ENCODE assay signal across 24 cellular contexts in genomic region chr22:36726007-36726380, GRCh38. TPM values are rescaled to one million over a fixed set of nuclear protein-coding genes. Genes with fewer than 3 reads are reported as not detected.
DNase-seq lines count a peak whose midpoint lies in the region; ATAC-seq and TF ChIP-seq lines count a peak whose summit lies in the region.
"Had no signal": no experiment of that assay in that cellular context is flagged by ENCODE, and none has a peak within 500 bp of the region (broad histone marks: within the 10 kb centered on the region; RNA-seq: fewer than 3 reads in every experiment).

No MANE protein-coding gene starts in this region.

- H3K36me3 ChIP-seq in H7 (replicated peaks; ENCODE audit: control insufficient read depth, insufficient read depth, low read length) = no peaks in the 10 kb centered on the region
- no peaks in the 10 kb centered on the region for H3K36me3 ChIP-seq in neuronal stem cell (replicated peaks in 1 of 2; ENCODE audit: control insufficient read depth in 2 of 2, insufficient read depth in 2 of 2, low read length in 2 of 2)
- no peaks in the 10 kb centered on the region for H3K36me3 ChIP-seq in upper lobe of right lung
- H3K36me3 ChIP-seq in left ventricle myocardium inferior = no peaks in the 10 kb centered on the region
- H3K36me3 ChIP-seq: BLaER1 treated with 17β-estradiol and CSF1 and Interleukin-3, amounts not matched to agents 10 nM and 100 nM had no signal

- no peak overlapping the region for H2BK120ac ChIP-seq in neuronal stem cell (ENCODE audit: low read depth, low read length)

- H2BK15ac ChIP-seq in neuronal stem cell (ENCODE audit: low read length) = no peak overlapping the region

- H3K27ac ChIP-seq in neuronal stem cell (replicated peaks; ENCODE audit: low read length) (no peak overlapping the region), upper lobe of right lung (no peak overlapping the region), left ventricle myocardium inferior (replicated peaks) (no peak overlapping the region)
- H3K27ac ChIP-seq: A549; BLaER1 treated with 17β-estradiol and CSF1 and Interleukin-3, amounts not matched to agents 10 nM and 100 nM; RWPE1 had no signal

- H3K14ac ChIP-seq in neuronal stem cell (ENCODE audit: low read length) = no peak overlapping the region

- H3K23ac ChIP-seq in neuronal stem cell (ENCODE audit: low read depth, low read length, poor library complexity) = peak overlapping the region; percentile 82

- no peak overlapping the region for H2AK5ac ChIP-seq in neuronal stem cell (ENCODE audit: low read depth, low read length)

- no peak overlapping the region for H2BK5ac ChIP-seq in neuronal stem cell (ENCODE audit: low read length)

- H3K79me1 ChIP-seq in neuronal stem cell (ENCODE audit: low read depth, low read length) = peaks cover 3% of the 10 kb centered on the region

- no peak for ATAC-seq in upper lobe of right lung
- ATAC-seq in HG02852 (IDR thresholded peaks at IDR 0.05; ENCODE audit: unreplicated experiment) = no peak
- ATAC-seq: A549 had no signal

- no peak overlapping the region for H3K18ac ChIP-seq in neuronal stem cell (ENCODE audit: low read length)

- H3K4me2 ChIP-seq in neuronal stem cell (ENCODE audit: insufficient read depth, low read length, poor library complexity, severe bottlenecking) = no peak overlapping the region
- H3K4me2 ChIP-seq: A549; BLaER1 treated with 17β-estradiol and CSF1 and Interleukin-3, amounts not matched to agents 10 nM and 100 nM had no signal

- peaks cover 3% of the 10 kb centered on the region; the same call in 1 of the 2 replicates for H3K27me3 ChIP-seq in H7 (ENCODE audit: control insufficient read depth, insufficient read depth, low read length)
- H3K27me3 ChIP-seq in neuronal stem cell (ENCODE audit: control insufficient read depth in 3 of 3, insufficient read depth in 3 of 3, low read depth in 1 of 3, low read length in 3 of 3) = peaks cover 0 to 41% (median 3%) of the 10 kb centered on the region in 3 experiments
- H3K27me3 ChIP-seq in upper lobe of right lung = peaks cover 29% of the 10 kb centered on the region
- H3K27me3 ChIP-seq in left ventricle myocardium inferior (ENCODE audit: low read depth) = peaks cover 91% of the 10 kb centered on the region
- H3K27me3 ChIP-seq: BLaER1 treated with 17β-estradiol and CSF1 and Interleukin-3, amounts not matched to agents 10 nM and 100 nM had no signal

- H3K4me1 ChIP-seq in neuronal stem cell (ENCODE audit: control insufficient read depth in 2 of 2, insufficient read depth in 1 of 2, low read depth in 1 of 2, low read length in 2 of 2) (peaks cover 0 to 16% of the 10 kb centered on the region in 2 donors), upper lobe of right lung (no peaks in the 10 kb centered on the region), left ventricle myocardium inferior (no peaks in the 10 kb centered on the region)
- H3K4me1 ChIP-seq: A549; BLaER1 treated with 17β-estradiol and CSF1 and Interleukin-3, amounts not matched to agents 10 nM and 100 nM had no signal

- no peak overlapping the region for H4K91ac ChIP-seq in neuronal stem cell (ENCODE audit: low read depth, low read length, poor library complexity)

- H3K9me3 ChIP-seq in neuronal stem cell (replicated peaks in 1 of 2; ENCODE audit: control insufficient read depth in 2 of 2, insufficient read depth in 1 of 2, low read depth in 1 of 2, low read length in 2 of 2) = peaks cover 0 to 4% of the 10 kb centered on the region in 2 donors
- H3K9me3 ChIP-seq in upper lobe of right lung = no peaks in the 10 kb centered on the region
- no peaks in the 10 kb centered on the region for H3K9me3 ChIP-seq in left ventricle myocardium inferior (replicated peaks)
- H3K9me3 ChIP-seq: A549; BLaER1 treated with 17β-estradiol and CSF1 and Interleukin-3, amounts not matched to agents 10 nM and 100 nM had no signal

- H3K4me3 ChIP-seq in H7 (ENCODE audit: insufficient read depth, low read depth, low read length) (no peak overlapping the region), neuronal stem cell (ENCODE audit: low read length in 2 of 2) (no peak overlapping the region), upper lobe of right lung (no peak overlapping the region), left ventricle myocardium inferior (no peak overlapping the region)
- H3K4me3 ChIP-seq: A549; BLaER1 treated with 17β-estradiol and CSF1 and Interleukin-3, amounts not matched to agents 10 nM and 100 nM had no signal

- no peak overlapping the region for H3K9ac ChIP-seq in neuronal stem cell (ENCODE audit: low read depth, low read length, poor library complexity)
- H3K9ac ChIP-seq: BLaER1 treated with 17β-estradiol and CSF1 and Interleukin-3, amounts not matched to agents 10 nM and 100 nM had no signal

- H2BK12ac ChIP-seq in neuronal stem cell (ENCODE audit: low read length) = no peak overlapping the region

- no CpG with 5 or more reads among the region's 9 CpGs for WGBS in neuronal stem cell (ENCODE audit: extremely low coverage in 2 of 2, insufficient read length in 2 of 2, insufficient replicate concordance in 1 of 2), 2 donors

- intact Hi-C loops in upper lobe of right lung (cut with DNase I) = no loop called here
- intact Hi-C loops in left ventricle myocardium inferior (cut with micrococcal nuclease) = no loop called here

- no peak overlapping the region for H4K8ac ChIP-seq in neuronal stem cell (ENCODE audit: low read depth, low read length)

- TF ChIP-seq CTCF in upper lobe of right lung (IDR thresholded peaks at IDR 0.05) (no peak), left ventricle myocardium inferior (IDR thresholded peaks at IDR 0.05; ENCODE audit: borderline replicate concordance) (no peak)

- DNase-seq in H7 (peak; percentile 28), astrocyte of the hippocampus (ENCODE audit: low read depth, low spot score) (peak; percentile 4), neuronal stem cell (ENCODE audit: low spot score) (no peak), upper lobe of right lung (peak; percentile 46), left ventricle myocardium inferior (no peak), medulla oblongata (ENCODE audit: extremely low spot score) (no peak)
- DNase-seq: AML-193; CD4-positive, alpha-beta T cell; IMR-90; KG1; MM.1S; NCI-H1694; NCI-H2029 treated with DMSO at 0.1 percent for 48 hours; NCI-H2227 treated with DMSO at 0.1 percent for 48 hours; NCI-H510A; NCI-H69; SHP77 had no signal

- no peak overlapping the region for H3K4ac ChIP-seq in neuronal stem cell (ENCODE audit: low read length)

- no peak overlapping the region for H2AFZ ChIP-seq in neuronal stem cell (ENCODE audit: low read length)

RNA-seq across cellular contexts. Expression of gene CACNG2, which starts 22.4 kb away (rescaled TPM):
- 0.15 TPM in 1 of 2 replicates, not detected in the other for total RNA-seq in H7 (2014; rRNA removed; shearing (Covaris generic))
- not detected for polyA plus RNA-seq in neuronal stem cell (2013, experiment 1 of 2)
- not detected for polyA plus RNA-seq in neuronal stem cell (2013, experiment 2 of 2)
- total RNA-seq in upper lobe of right lung = not detected
- not detected for total RNA-seq in left ventricle myocardium inferior
- total RNA-seq: CD4-positive, alpha-beta T cell; G401; H9; IMR-90; SK-MEL-5 had no signal
- polyA plus RNA-seq: A549, IMR-90 had no signal

RNA-seq across cellular contexts. Expression of gene IFT27, which starts 49.9 kb away (rescaled TPM):
- 20.2 and 30.1 TPM in 2 replicates for total RNA-seq in H7 (2014; rRNA removed; shearing (Covaris generic))
- polyA plus RNA-seq in neuronal stem cell (2013, experiment 1 of 2) = 57.3 TPM
- 56.3 TPM for polyA plus RNA-seq in neuronal stem cell (2013, experiment 2 of 2)
- total RNA-seq in upper lobe of right lung = 21.5 TPM
- total RNA-seq in left ventricle myocardium inferior = 31.2 TPM

Comparison
In these comparisons a context has a peak if more than half of its experiments do, and no peak if none do; other contexts are left out.
1. DNase-seq: peak in H7 (single experiment), astrocyte of the hippocampus (single experiment) and upper lobe of right lung (single experiment); none in neuronal stem cell (single experiment), left ventricle myocardium inferior (single experiment) and medulla oblongata (single experiment).